In the genomic region with DNA sequence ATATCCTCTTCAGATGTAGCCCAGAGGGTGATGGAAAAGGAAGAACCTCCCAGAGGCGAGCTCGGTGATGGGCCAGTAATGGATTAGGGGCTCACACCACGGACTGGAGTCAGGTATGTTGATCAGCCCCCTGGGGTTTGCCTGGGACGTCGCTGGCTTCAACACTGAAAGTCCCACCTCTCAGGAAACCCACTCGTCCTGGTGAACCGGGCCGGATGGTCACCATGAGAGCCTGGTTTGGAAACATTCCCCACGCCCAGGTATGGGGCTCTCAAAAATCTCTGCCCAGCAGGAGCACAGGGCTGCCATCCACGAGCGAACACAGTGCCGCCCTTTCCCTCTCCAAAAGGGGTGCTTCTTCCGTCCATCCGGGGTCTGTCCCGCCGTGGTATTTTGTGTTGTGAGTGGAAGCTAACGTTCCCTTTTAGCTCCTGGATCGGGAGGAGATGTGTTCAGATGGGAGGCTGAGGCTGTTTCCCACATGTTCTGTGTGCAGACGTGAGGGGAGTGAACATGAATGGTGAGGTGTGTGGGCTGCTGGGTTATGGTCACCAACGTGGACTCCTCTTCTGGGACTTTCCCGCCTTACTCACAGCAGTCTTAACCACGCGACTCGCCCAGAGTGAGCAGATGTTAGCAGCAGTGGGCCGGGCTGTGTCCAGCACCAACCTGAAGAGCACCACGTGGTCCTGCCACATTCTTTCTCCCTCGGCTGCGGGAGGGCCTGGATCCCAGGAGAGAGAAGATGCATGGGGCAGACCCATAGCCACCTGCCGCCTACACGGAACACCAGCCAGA, we compare ENCODE assay signal across 16 cellular contexts.
A peak's percentile ranks its signal among the peaks of the same experiment; 100 is the strongest.
DNase-seq lines count a peak whose midpoint lies in the region; ATAC-seq and TF ChIP-seq lines count a peak whose summit lies in the region.
"Had no signal": no experiment of that assay in that cellular context is flagged by ENCODE, and none has a peak within 500 bp of the region (broad histone marks: within the 10 kb centered on the region; RNA-seq: fewer than 3 reads in every experiment).

No MANE protein-coding gene starts in this region.

- H2AFZ ChIP-seq in osteoblast (ENCODE audit: low read length) = no peak overlapping the region
- H2AFZ ChIP-seq: hepatocyte had no signal

- DNase-seq in BE2C (peak; percentile 4), Daoy (ENCODE audit: low read depth) (peak; percentile 45), dorsolateral prefrontal cortex (peak in 7 of 10 donors; percentile 1 to 31 (median 23)), osteoblast (ENCODE audit: insufficient read length, low spot score, missing footprints) (peak; percentile 53), amniotic stem cell (lab: John Stamatoyannopoulos, UW) (no peak), sigmoid colon (no peak), GF-D8 (lab: John Stamatoyannopoulos, UW) (no peak)
- DNase-seq: EL; HFFc6; midbrain; NCI-H524 treated with DMSO at 0.1 percent for 48 hours; stimulated activated CD4-positive, alpha-beta T cell treated with anti-CD3 and anti-CD28 coated beads, Interleukin-2, amount 100 ng/mL, for 48 hours; WERI-Rb-1 had no signal

- no peak overlapping the region for H3K4me2 ChIP-seq in osteoblast (ENCODE audit: insufficient read depth, low read length)
- H3K4me2 ChIP-seq: hepatocyte, KMS-11 had no signal

- no peak for TF ChIP-seq EP300 in sigmoid colon (IDR thresholded peaks at IDR 0.05)

- TF ChIP-seq CTCF in BE2C (IDR thresholded peaks at IDR 0.05; ENCODE audit: low read depth, low read length) = no peak
- TF ChIP-seq CTCF in dorsolateral prefrontal cortex (IDR thresholded peaks at IDR 0.05 in 54 of 56, conservative IDR thresholded peaks at IDR 0.05 in 2 of 56; ENCODE audit: low read depth in 1 of 56, partially characterized antibody in 56 of 56) = no peak
- no peak for TF ChIP-seq CTCF in osteoblast (IDR thresholded peaks at IDR 0.05; ENCODE audit: extremely low read depth, low read depth, low read length)
- TF ChIP-seq CTCF in sigmoid colon (IDR thresholded peaks at IDR 0.05) = no peak

- H3K9me3 ChIP-seq in BE2C (peaks cover 8% of the 10 kb centered on the region), osteoblast (ENCODE audit: low read depth, low read length) (no peaks in the 10 kb centered on the region), sigmoid colon (no peaks in the 10 kb centered on the region)

- H3K79me2 ChIP-seq in osteoblast (ENCODE audit: insufficient read depth, low read length) = no peaks in the 10 kb centered on the region
- H3K79me2 ChIP-seq: hepatocyte had no signal

- TF ChIP-seq POLR2A in sigmoid colon (IDR thresholded peaks at IDR 0.05) = no peak

- intact Hi-C loops in dorsolateral prefrontal cortex (cut with DNase I) = no loop called here
- intact Hi-C loops in sigmoid colon (cut with DNase I) = no loop called here

- H3K27ac ChIP-seq in dorsolateral prefrontal cortex = no peak overlapping the region
- no peak overlapping the region for H3K27ac ChIP-seq in osteoblast (ENCODE audit: low read depth, low read length)
- H3K27ac ChIP-seq in sigmoid colon = no peak overlapping the region
- H3K27ac ChIP-seq: hepatocyte, KMS-11, WERI-Rb-1 had no signal

- H3K4me1 ChIP-seq in BE2C (peaks cover 43% of the 10 kb centered on the region), osteoblast (ENCODE audit: insufficient read depth, low read length) (no peaks in the 10 kb centered on the region), sigmoid colon (peaks cover 0 to 30% (median 22%) of the 10 kb centered on the region in 4 donors)

- no peaks in the 10 kb centered on the region for H4K20me1 ChIP-seq in osteoblast (ENCODE audit: insufficient read depth, low read length)

- no peak for ATAC-seq in HG02852 (IDR thresholded peaks at IDR 0.05; ENCODE audit: unreplicated experiment)

- WGBS in sigmoid colon, 2 donors = 90% methylated on average over 30 of the region's 30 CpGs

- H3K27me3 ChIP-seq in BE2C = no peaks in the 10 kb centered on the region
- peaks cover 0 to 45% (median 5%) of the 10 kb centered on the region in 45 donors for H3K27me3 ChIP-seq in dorsolateral prefrontal cortex
- no peaks in the 10 kb centered on the region for H3K27me3 ChIP-seq in osteoblast (ENCODE audit: insufficient read depth, low read length)
- H3K27me3 ChIP-seq in sigmoid colon = no peaks in the 10 kb centered on the region
- H3K27me3 ChIP-seq: hepatocyte had no signal

- peaks cover 7% of the 10 kb centered on the region; the same call in 1 of the 2 replicates for H3K36me3 ChIP-seq in BE2C
- no peaks in the 10 kb centered on the region for H3K36me3 ChIP-seq in osteoblast (ENCODE audit: insufficient read depth, low read length)
- H3K36me3 ChIP-seq in sigmoid colon = no peaks in the 10 kb centered on the region
- H3K36me3 ChIP-seq: WERI-Rb-1 had no signal

- no peak overlapping the region for H3K4me3 ChIP-seq in BE2C (ENCODE audit: low read depth, low read length)
- H3K4me3 ChIP-seq in dorsolateral prefrontal cortex = no peak overlapping the region
- no peak overlapping the region for H3K4me3 ChIP-seq in osteoblast (ENCODE audit: insufficient read depth, low read length)
- H3K4me3 ChIP-seq in sigmoid colon = no peak overlapping the region
- H3K4me3 ChIP-seq: hepatocyte had no signal

Comparison
In these comparisons a context has a peak if more than half of its experiments do, and no peak if none do; other contexts are left out.
1. DNase-seq: peak in BE2C (single experiment), Daoy (single experiment), dorsolateral prefrontal cortex (7 of 10) and osteoblast (single experiment); none in amniotic stem cell (single experiment), sigmoid colon (single experiment) and GF-D8 (single experiment).